ENCODE assay signal across 7 cellular contexts in the genomic region with DNA sequence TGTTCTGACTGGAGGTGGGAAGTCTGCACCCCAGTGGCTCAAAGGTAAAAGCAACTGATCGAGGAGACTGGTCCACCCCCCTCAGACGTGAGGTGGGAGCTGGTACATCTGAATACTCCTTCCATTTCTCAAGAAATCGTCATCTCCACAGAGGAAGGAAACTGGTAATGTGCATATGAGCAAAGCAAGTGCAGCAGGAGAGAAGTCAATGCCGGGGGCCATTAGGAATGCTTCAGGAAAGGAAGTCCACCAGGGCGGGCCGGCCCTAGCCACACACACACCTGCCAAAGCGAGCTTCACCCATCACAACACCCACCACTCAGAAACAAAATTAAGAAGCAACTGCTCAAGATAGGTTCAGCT. TPM values are rescaled to one million over a fixed set of nuclear protein-coding genes. Genes with fewer than 3 reads are reported as not detected.
DNase-seq lines count a peak whose midpoint lies in the region; ATAC-seq, FAIRE-seq and TF ChIP-seq lines count a peak whose summit lies in the region.

No MANE protein-coding gene starts in this region.

- H2BK5ac ChIP-seq in IMR-90 (ENCODE audit: low read depth, low read length, poor library complexity, severe bottlenecking), result peak overlapping the region; percentile 74

- H3K79me1 ChIP-seq in IMR-90 (ENCODE audit: low read depth in 1 of 2, low read length in 2 of 2), result peaks cover 35 to 84% of the 10 kb centered on the region in 2 experiments

- H4K20me1 ChIP-seq in IMR-90 (ENCODE audit: insufficient read depth, low read length), result peaks cover 63% of the 10 kb centered on the region

- peaks cover 0 to 1% of the 10 kb centered on the region in 2 donors for H3K36me3 Mint-ChIP-seq in stimulated activated naive B cell treated with anti-CD40 and anti-IgM and Interleukin-4, amounts not matched to agents 10 μg/mL and 1 μg/mL and 100 μg/mL, for 72 hours

- H3K4ac ChIP-seq in IMR-90 (ENCODE audit: low read depth, low read length), result peak overlapping the region; percentile 58; the same call in 1 of the 2 replicates

- POLR2A ChIA-PET in IMR-90 (lab: Charles Lee; ENCODE audit: unreplicated experiment), result no interaction called here

- H2BK20ac ChIP-seq in IMR-90 (ENCODE audit: low read depth, low read length), result peak overlapping the region; percentile 22; the same call in 1 of the 2 replicates

- peaks cover 10 to 43% of the 10 kb centered on the region in 2 donors for H3K4me1 Mint-ChIP-seq in stimulated activated naive B cell treated with anti-CD40 and anti-IgM and Interleukin-4, amounts not matched to agents 10 μg/mL and 1 μg/mL and 100 μg/mL, for 72 hours

- no peaks in the 10 kb centered on the region for H3K27me3 Mint-ChIP-seq in stimulated activated naive B cell treated with anti-CD40 and anti-IgM and Interleukin-4, amounts not matched to agents 10 μg/mL and 1 μg/mL and 100 μg/mL, for 72 hours

- no peaks in the 10 kb centered on the region for H3K9me3 ChIP-seq in IMR-90 (ENCODE audit: control insufficient read depth, insufficient read depth, low read length)

- no peaks in the 10 kb centered on the region for H3K36me3 ChIP-seq in IMR-90 (ENCODE audit: control insufficient read depth, insufficient read depth, low read length)

- H4K5ac ChIP-seq in IMR-90 (ENCODE audit: low read depth, low read length), result peak overlapping the region; percentile 18; the same call in 1 of the 2 replicates

- peak; percentile 21 for ATAC-seq in GM18907 (IDR thresholded peaks at IDR 0.05; ENCODE audit: unreplicated experiment)
- ATAC-seq in IMR-90 (ENCODE audit: low read depth), result no peak
- peak; percentile 44 to 52 for ATAC-seq in stimulated activated naive B cell treated with anti-CD40 and anti-IgM and Interleukin-4, amounts not matched to agents 10 μg/mL and 1 μg/mL and 100 μg/mL, for 72 hours (replicated peaks)

- no peak for TF ChIP-seq CTCF in IMR-90 (conservative IDR thresholded peaks at IDR 0.05; ENCODE audit: low read depth, low read length)

- H3K23ac ChIP-seq in IMR-90 (ENCODE audit: low read depth, low read length), result peak overlapping the region; percentile 54; the same call in 1 of the 2 replicates

- peak overlapping the region in 1 of 2 experiments; percentile 36; a peak in 1 of 4 replicates for H4K8ac ChIP-seq in IMR-90 (ENCODE audit: low read depth in 2 of 2, low read length in 2 of 2)

- H3K27ac Mint-ChIP-seq in stimulated activated naive B cell treated with anti-CD40 and anti-IgM and Interleukin-4, amounts not matched to agents 10 μg/mL and 1 μg/mL and 100 μg/mL, for 72 hours, result peak overlapping the region; percentile 75

- 0 out of 3 replicates have a peak overlapping the region, but pooled peaks have one; percentile 67 for H2BK15ac ChIP-seq in IMR-90 (ENCODE audit: low read depth, low read length)

- H3K4me3 Mint-ChIP-seq in stimulated activated naive B cell treated with anti-CD40 and anti-IgM and Interleukin-4, amounts not matched to agents 10 μg/mL and 1 μg/mL and 100 μg/mL, for 72 hours, result peak overlapping the region; percentile 69 to 75

- no TSS peak for BruUV-seq in IMR-90 (replicated peaks; lab: Mats Ljungman, UMichigan)

- peak overlapping the region; percentile 10 for H3K14ac ChIP-seq in IMR-90 (replicated peaks; ENCODE audit: low read depth, low read length)

- no peak for TF ChIP-seq RAD21 in IMR-90 (IDR thresholded peaks at IDR 0.05; ENCODE audit: low read length)

- H2BK120ac ChIP-seq in IMR-90 (ENCODE audit: low read depth, low read length), result peak overlapping the region; percentile 6; the same call in 1 of the 2 replicates

- no peak overlapping the region for H2AK9ac ChIP-seq in IMR-90 (replicated peaks; ENCODE audit: low read depth, low read length, poor library complexity)

- H3K27ac ChIP-seq in IMR-90 (ENCODE audit: insufficient read depth, low read length), result peak overlapping the region; percentile 18; the same call in 1 of the 2 replicates

- WGBS in IMR-90 (ENCODE audit: extremely low coverage in 2 of 2, insufficient read length in 1 of 2), 2 experiments, result 67% methylated on average over 1 of the region's 7 CpGs; no CpG with 5 or more reads in 1 of the 2 experiments

- H3K9ac ChIP-seq in IMR-90 (ENCODE audit: low read depth, low read length), result no peak overlapping the region

- H3K56ac ChIP-seq in IMR-90 (ENCODE audit: extremely low read depth, insufficient read depth, low read length), result no peak overlapping the region

- 0 out of 2 replicates have a peak overlapping the region, but pooled peaks have one; percentile 18 for H4K91ac ChIP-seq in IMR-90 (ENCODE audit: insufficient read depth, low read depth, low read length)

- no peak for FAIRE-seq in frontal cortex (lab: Jason Lieb, UNC)

- no peaks in the 10 kb centered on the region for H3K27me3 ChIP-seq in IMR-90 (ENCODE audit: control insufficient read depth, insufficient read depth, low read length)

- no peak for DNase-seq in IMR-90
- DNase-seq in dermis blood vessel endothelial cell, result peak; percentile 84
- no peak for DNase-seq in stimulated activated naive B cell treated with anti-CD40 and anti-IgM and Interleukin-4, amounts not matched to agents 10 μg/mL and 1 μg/mL and 100 μg/mL, for 72 hours
- no peak for DNase-seq in frontal cortex (ENCODE audit: low spot score in 2 of 2)
- no peak for DNase-seq in globus pallidus (ENCODE audit: low spot score)
- DNase-seq in amniotic stem cell (lab: John Stamatoyannopoulos, UW), result no peak

- peaks cover 49% of the 10 kb centered on the region for H3K9me1 ChIP-seq in IMR-90 (ENCODE audit: insufficient read depth, low read length)

- H3K4me3 ChIP-seq in IMR-90 (ENCODE audit: insufficient read depth, low read depth, low read length), result no peak overlapping the region

- peak overlapping the region; percentile 67; the same call in 1 of the 2 replicates for H2AK5ac ChIP-seq in IMR-90 (ENCODE audit: low read depth, low read length)

- H3K18ac ChIP-seq in IMR-90 (ENCODE audit: low read depth, low read length), result peak overlapping the region; percentile 22

- H3K9me3 Mint-ChIP-seq in stimulated activated naive B cell treated with anti-CD40 and anti-IgM and Interleukin-4, amounts not matched to agents 10 μg/mL and 1 μg/mL and 100 μg/mL, for 72 hours, result no peaks in the 10 kb centered on the region

- H3K4me2 ChIP-seq in IMR-90 (ENCODE audit: low read depth, low read length), result peak overlapping the region; percentile 86

- dilution Hi-C loops in IMR-90 (cut with HindIII; ENCODE audit: low sequenced_read_pairs, unreplicated experiment), result no loop called here

- TF ChIP-seq POLR2A in IMR-90 (IDR thresholded peaks at IDR 0.05; ENCODE audit: low read depth, low read length), result no peak

- intact Hi-C loops in IMR-90 (cut with micrococcal nuclease), result no loop called here

- H2AFZ ChIP-seq in IMR-90 (replicated peaks; ENCODE audit: low read length, poor library complexity), result no peak overlapping the region

- peaks cover 54% of the 10 kb centered on the region for H3K4me1 ChIP-seq in IMR-90 (ENCODE audit: control insufficient read depth, insufficient read depth, low read length)

- CTCF ChIA-PET in IMR-90 (lab: Yijun Ruan, JAX), result no interaction called here

- in situ Hi-C loops in IMR-90 (cut with MboI; ENCODE audit: low sequenced_read_pairs), result no loop called here

TF ChIP-seq in IMR-90, 13 proteins besides CTCF, POLR2A, EP300 and RAD21:
- TF ChIP-seq BHLHE40 (IDR thresholded peaks at IDR 0.05; ENCODE audit: low read depth, low read length), result no peak

RNA-seq across cellular contexts. Expression of gene TBC1D2B, which starts 8.5 kb away (rescaled TPM):
- total RNA-seq in IMR-90 (2012; rRNA removed) (17.7 and 17.8 TPM in 2 replicates), dermis blood vessel endothelial cell (26.2 and 43.8 TPM in 2 replicates), frontal cortex (10.6 TPM)
- polyA plus RNA-seq in IMR-90 (2012; rRNA removed), result 22.8 and 28.3 TPM in 2 replicates
- 13.0 and 22.1 TPM in 2 replicates for polyA plus RNA-seq in IMR-90 (2012; cell fraction: cytosol; rRNA removed)
- polyA plus RNA-seq in IMR-90 (2012; cell fraction: nucleus; rRNA removed; ENCODE audit: low replicate concordance), result 84.5 and 160 TPM in 2 replicates

RNA-seq across cellular contexts. Expression of gene SH2D7, which starts 23.3 kb away (rescaled TPM):
- total RNA-seq in IMR-90 (2012; rRNA removed) (not detected in 2 replicates), dermis blood vessel endothelial cell (not detected in 2 replicates), frontal cortex (not detected)
- not detected in 2 replicates for polyA plus RNA-seq in IMR-90 (2012; rRNA removed)
- polyA plus RNA-seq in IMR-90 (2012; cell fraction: cytosol; rRNA removed), result not detected in 2 replicates
- polyA plus RNA-seq in IMR-90 (2012; cell fraction: nucleus; rRNA removed; ENCODE audit: low replicate concordance), result not detected in 2 replicates
